Comparison of ENCODE assay signal across 9 cellular contexts in the genomic region with DNA sequence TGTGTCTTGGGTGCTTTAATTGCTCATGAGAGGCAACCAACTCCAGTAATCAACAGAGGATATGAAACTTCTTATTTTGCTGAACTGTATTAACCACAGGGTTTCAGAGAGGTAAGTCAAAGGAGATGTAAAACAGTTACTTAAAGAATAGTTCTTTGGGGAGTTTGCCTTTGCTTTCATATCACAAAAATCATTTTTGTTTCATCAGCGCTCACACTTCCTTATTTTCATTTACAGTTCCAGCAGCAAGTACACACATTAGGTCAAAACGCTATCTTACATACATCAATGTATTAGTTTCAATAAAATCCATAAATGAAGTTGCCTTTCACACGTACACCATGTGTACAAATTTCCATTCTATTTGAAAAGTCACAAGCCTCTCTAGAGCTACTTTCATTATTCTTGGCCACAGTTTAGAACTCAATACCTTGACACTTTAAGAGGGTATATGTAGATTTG. TPM values are rescaled to one million over a fixed set of nuclear protein-coding genes. Genes with fewer than 3 reads are reported as not detected.
DNase-seq lines count a peak whose midpoint lies in the region; ATAC-seq and TF ChIP-seq lines count a peak whose summit lies in the region.
"Had no signal": no experiment of that assay in that cellular context is flagged by ENCODE, and none has a peak within 500 bp of the region (broad histone marks: within the 10 kb centered on the region; RNA-seq: fewer than 3 reads in every experiment).

No MANE protein-coding gene starts in this region.

- CTCF ChIA-PET in activated CD8-positive, alpha-beta memory T cell treated with anti-CD3 and anti-CD28 coated beads, Interleukin-2, amount 10 ng/mL, durations not matched to agents 7 days and 5 days (lab: Charles Lee), result interaction anchor here (1.5 to 2.6 kb wide), 2 partner anchors 10 to 49 kb away, joined by 5 to 10 read pairs; no protein-coding TSS in a partner anchor
- CTCF ChIA-PET in OCI-LY7 (lab: Charles Lee; ENCODE audit: unreplicated experiment), result no interaction called here

- H3K27ac ChIP-seq in OCI-LY7 (ENCODE audit: low read depth, low read length, poor library complexity, severe bottlenecking), result peak overlapping the region; percentile 98

- no peaks in the 10 kb centered on the region for H3K27me3 Mint-ChIP-seq in activated CD8-positive, alpha-beta memory T cell treated with anti-CD3 and anti-CD28 coated beads, Interleukin-2, amount 10 ng/mL, durations not matched to agents 7 days and 5 days
- no peaks in the 10 kb centered on the region for H3K27me3 Mint-ChIP-seq in stimulated activated naive B cell treated with anti-CD40 and anti-IgM and Interleukin-4, amounts not matched to agents 10 μg/mL and 1 μg/mL and 100 μg/mL, for 72 hours
- H3K27me3 Mint-ChIP-seq: brain had no signal

- no peaks in the 10 kb centered on the region for H4K20me1 ChIP-seq in OCI-LY7 (ENCODE audit: insufficient read depth, low read length)

- H3K9me3 Mint-ChIP-seq in activated CD8-positive, alpha-beta memory T cell treated with anti-CD3 and anti-CD28 coated beads, Interleukin-2, amount 10 ng/mL, durations not matched to agents 7 days and 5 days (ENCODE audit: low read depth), result no peaks in the 10 kb centered on the region
- peaks cover 0 to 5% of the 10 kb centered on the region in 2 donors for H3K9me3 Mint-ChIP-seq in stimulated activated naive B cell treated with anti-CD40 and anti-IgM and Interleukin-4, amounts not matched to agents 10 μg/mL and 1 μg/mL and 100 μg/mL, for 72 hours

- no peak for TF ChIP-seq CTCF in OCI-LY7 (conservative IDR thresholded peaks at IDR 0.05; ENCODE audit: low read length)

- no TSS peak for BruUV-seq in OCI-LY7 (replicated peaks; lab: Mats Ljungman, UMichigan)

- peak overlapping the region; percentile 87 for H3K27ac Mint-ChIP-seq in activated CD8-positive, alpha-beta memory T cell treated with anti-CD3 and anti-CD28 coated beads, Interleukin-2, amount 10 ng/mL, durations not matched to agents 7 days and 5 days
- H3K27ac Mint-ChIP-seq in stimulated activated naive B cell treated with anti-CD40 and anti-IgM and Interleukin-4, amounts not matched to agents 10 μg/mL and 1 μg/mL and 100 μg/mL, for 72 hours, result peak overlapping the region; percentile 76
- H3K27ac Mint-ChIP-seq: brain had no signal

- H3K4me3 ChIP-seq in OCI-LY7 (ENCODE audit: low read depth, low read length, poor library complexity, severe bottlenecking), result peak overlapping the region; percentile 54

- H3K9me2 ChIP-seq in OCI-LY7 (ENCODE audit: insufficient read depth, low read length), result no peaks in the 10 kb centered on the region

- POLR2A ChIA-PET in OCI-LY7 (lab: Charles Lee), result interaction anchor here (0.7 to 5.3 kb wide), 7 partner anchors 13 to 74 kb away, joined by 4 to 101 read pairs (median 39); a partner anchor contains a TSS

- H3K79me2 ChIP-seq in OCI-LY7 (ENCODE audit: insufficient read depth, low read depth, low read length), result peaks cover 33% of the 10 kb centered on the region; the same call in 1 of the 2 replicates

- H3K4me2 ChIP-seq in OCI-LY7 (ENCODE audit: low read length), result peak overlapping the region; percentile 76

- H3K4me1 Mint-ChIP-seq in activated CD8-positive, alpha-beta memory T cell treated with anti-CD3 and anti-CD28 coated beads, Interleukin-2, amount 10 ng/mL, durations not matched to agents 7 days and 5 days, result peaks cover 48% of the 10 kb centered on the region
- H3K4me1 Mint-ChIP-seq in stimulated activated naive B cell treated with anti-CD40 and anti-IgM and Interleukin-4, amounts not matched to agents 10 μg/mL and 1 μg/mL and 100 μg/mL, for 72 hours, result peaks cover 22 to 39% of the 10 kb centered on the region in 2 donors

- peak overlapping the region; percentile 63 for H3K4me3 Mint-ChIP-seq in activated CD8-positive, alpha-beta memory T cell treated with anti-CD3 and anti-CD28 coated beads, Interleukin-2, amount 10 ng/mL, durations not matched to agents 7 days and 5 days
- H3K4me3 Mint-ChIP-seq in stimulated activated naive B cell treated with anti-CD40 and anti-IgM and Interleukin-4, amounts not matched to agents 10 μg/mL and 1 μg/mL and 100 μg/mL, for 72 hours, result peak overlapping the region; percentile 37 to 69
- H3K4me3 Mint-ChIP-seq: brain had no signal

- intact Hi-C loops in OCI-LY7 (cut with micrococcal nuclease; ENCODE audit: unreplicated experiment), result loop anchor here (1.0 to 2.0 kb wide), 4 partner anchors 36 to 76 kb away; no protein-coding TSS in a partner anchor
- intact Hi-C loops in head of caudate nucleus (cut with DNase I), result no loop called here

- peaks cover 75% of the 10 kb centered on the region for H3K4me1 ChIP-seq in OCI-LY7 (ENCODE audit: insufficient read depth, low read length, poor library complexity, severe bottlenecking)

- H3K36me3 ChIP-seq in OCI-LY7 (ENCODE audit: insufficient read depth, low read length), result peaks cover 18% of the 10 kb centered on the region

- peaks cover 46% of the 10 kb centered on the region for H3K36me3 Mint-ChIP-seq in activated CD8-positive, alpha-beta memory T cell treated with anti-CD3 and anti-CD28 coated beads, Interleukin-2, amount 10 ng/mL, durations not matched to agents 7 days and 5 days
- peaks cover 24 to 31% of the 10 kb centered on the region in 2 donors for H3K36me3 Mint-ChIP-seq in stimulated activated naive B cell treated with anti-CD40 and anti-IgM and Interleukin-4, amounts not matched to agents 10 μg/mL and 1 μg/mL and 100 μg/mL, for 72 hours

- DNase-seq in activated CD8-positive, alpha-beta memory T cell treated with anti-CD3 and anti-CD28 coated beads, Interleukin-2, amount 10 ng/mL, durations not matched to agents 7 days and 5 days, result no peak
- DNase-seq in activated CD8-positive, alpha-beta memory T cell treated with anti-CD3 and anti-CD28 coated beads for 24 hours, result no peak
- DNase-seq in OCI-LY7 (ENCODE audit: low spot score) (peak; percentile 91), head of caudate nucleus (no peak)
- DNase-seq in stimulated activated naive B cell treated with anti-CD40 and anti-IgM and Interleukin-4, amounts not matched to agents 10 μg/mL and 1 μg/mL and 100 μg/mL, for 72 hours, result no peak
- DNase-seq in stimulated activated CD4-positive, alpha-beta T cell treated with anti-CD3 and anti-CD28 coated beads, Interleukin-4, amount 100 ng/mL, for 24 hours, result no peak
- DNase-seq in activated CD4-positive, alpha-beta T cell treated with anti-CD3 and anti-CD28 coated beads for 48 hours, result no peak

- H3K9me3 ChIP-seq in OCI-LY7 (ENCODE audit: low read length), result no peaks in the 10 kb centered on the region

- peak; percentile 85 for ATAC-seq in activated CD8-positive, alpha-beta memory T cell treated with anti-CD3 and anti-CD28 coated beads, Interleukin-2, amount 10 ng/mL, durations not matched to agents 7 days and 5 days
- ATAC-seq in HG02885 (IDR thresholded peaks at IDR 0.05; ENCODE audit: poor library complexity, unreplicated experiment), result peak; percentile 90
- peak; percentile 97 to 98 for ATAC-seq in stimulated activated naive B cell treated with anti-CD40 and anti-IgM and Interleukin-4, amounts not matched to agents 10 μg/mL and 1 μg/mL and 100 μg/mL, for 72 hours (replicated peaks)

- H2AFZ ChIP-seq in OCI-LY7 (ENCODE audit: low read length), result peak overlapping the region; percentile 52; the same call in 1 of the 2 replicates

RNA-seq across cellular contexts. Expression of a gene that starts 50.1 kb away (rescaled TPM):
- 10 to 100 TPM; 53.3 to 59.3 TPM for total RNA-seq in activated CD8-positive, alpha-beta memory T cell treated with anti-CD3 and anti-CD28 coated beads, Interleukin-2, amount 10 ng/mL, durations not matched to agents 7 days and 5 days
- 10.2 and 14.9 TPM in 2 replicates for total RNA-seq in OCI-LY7 (2014; rRNA removed; shearing (Covaris generic))
- total RNA-seq in OCI-LY7 (2022), result 40.3 and 42.9 TPM in 2 replicates
